20 cellular contexts compared by ENCODE assay signal in the genomic region with DNA sequence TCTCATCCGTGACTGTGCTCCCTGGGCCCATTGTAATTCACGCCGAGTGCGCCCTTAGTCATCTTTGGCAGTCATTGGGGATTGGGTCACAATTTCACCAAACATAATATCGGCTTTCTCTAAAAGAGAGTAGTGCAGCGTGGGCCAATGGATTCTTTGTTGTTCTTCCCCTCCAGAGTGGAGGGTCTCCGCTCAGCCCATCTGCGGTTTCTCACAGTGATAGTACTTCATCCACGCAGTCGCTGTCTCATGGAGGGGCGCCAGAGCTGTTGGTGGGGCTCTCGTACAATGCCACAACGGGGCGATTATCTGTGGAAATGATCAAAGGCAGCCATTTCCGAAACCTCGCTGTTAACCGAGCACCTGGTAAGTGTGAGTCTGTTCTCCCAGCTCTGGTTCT.
"Had no signal": no experiment of that assay in that cellular context is flagged by ENCODE, and none has a peak within 500 bp of the region (broad histone marks: within the 10 kb centered on the region; RNA-seq: fewer than 3 reads in every experiment).

No MANE protein-coding gene starts in this region.

- DNase-seq: activated B cell treated with CpG ODN at 0.5 μM for 24 hours; activated CD4-positive, alpha-beta T cell treated with anti-CD3 and anti-CD28 coated beads for 48 hours; activated CD8-positive, alpha-beta T cell treated with anti-CD3 and anti-CD28 coated beads, Interleukin-2, amount 10 ng/mL, durations not matched to agents 7 days and 5 days; activated naive CD4-positive, alpha-beta T cell treated with Interleukin-2 at 50 U/mL for 16 hours; activated T-cell treated with anti-CD3 and anti-CD28 coated beads, Interleukin-2, amount 50 U/mL, for 24 hours; aorta; brain microvascular endothelial cell; erythroblast; foreskin melanocyte; left cardiac atrium; mesendoderm; naive thymus-derived CD8-positive, alpha-beta T cell; pancreas; retina; spleen; stimulated activated CD4-positive, alpha-beta T cell treated with anti-CD3 and anti-CD28 coated beads, Interleukin-4, amount 100 ng/mL, for 4 hours; T-cell; thyroid gland had no signal

- H3K4me1 ChIP-seq: pancreas, thyroid gland had no signal

- H3K27me3 ChIP-seq: brain microvascular endothelial cell, pancreas, spleen, thyroid gland had no signal

- H3K4me3 ChIP-seq: coronary artery, pancreas, spleen, thyroid gland had no signal

- ATAC-seq: activated CD8-positive, alpha-beta T cell treated with anti-CD3 and anti-CD28 coated beads, Interleukin-2, amount 10 ng/mL, durations not matched to agents 7 days and 5 days; left cardiac atrium; naive thymus-derived CD8-positive, alpha-beta T cell; pancreas; stimulated activated memory B cell treated with anti-CD40 and anti-IgM and Interleukin-4, amounts not matched to agents 10 μg/mL and 1 μg/mL and 100 μg/mL, for 72 hours; T-cell had no signal

- H3K27ac ChIP-seq: brain microvascular endothelial cell, coronary artery, pancreas, spleen, thyroid gland had no signal

- H3K36me3 ChIP-seq: brain microvascular endothelial cell, pancreas, spleen, thyroid gland had no signal

- H3K9me3 ChIP-seq: pancreas, thyroid gland had no signal
